Comparison of ENCODE assay signal across 8 cellular contexts in the genomic region with DNA sequence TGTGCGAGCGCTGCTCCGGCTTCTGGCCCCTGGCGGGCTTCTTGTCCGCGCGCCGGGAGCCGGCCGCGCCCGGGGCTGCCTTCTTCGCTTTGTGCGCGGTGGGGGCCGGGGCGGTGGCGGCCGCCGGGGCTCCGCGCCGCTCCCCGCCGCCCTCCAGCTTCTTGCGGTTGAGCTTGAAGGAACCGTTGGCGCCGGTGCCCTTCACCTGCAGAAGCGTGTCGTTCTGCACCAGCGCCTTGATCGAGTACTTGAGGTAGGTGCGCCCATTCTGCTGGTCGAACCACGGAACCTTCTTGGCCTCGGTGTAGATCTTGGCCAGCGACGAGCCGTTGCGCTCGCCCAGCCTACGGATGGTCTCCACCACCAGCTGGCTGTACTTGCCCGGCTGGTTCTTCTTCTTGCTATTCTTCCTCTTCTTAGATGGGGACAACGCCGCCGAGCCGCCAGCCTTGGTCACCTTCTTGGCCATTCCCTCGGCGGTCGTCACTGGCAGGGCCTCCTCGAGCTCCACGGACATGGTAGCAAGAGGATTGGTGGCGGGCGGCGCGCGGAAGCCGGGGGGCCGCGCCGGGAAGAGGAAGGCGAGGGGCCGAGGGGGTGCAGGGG. TPM values are rescaled to one million over a fixed set of nuclear protein-coding genes. Genes with fewer than 3 reads are reported as not detected.
DNase-seq lines count a peak whose midpoint lies in the region; ATAC-seq lines count a peak whose summit lies in the region.

No MANE protein-coding gene starts in this region.

- H3K4me1 Mint-ChIP-seq in activated CD8-positive, alpha-beta memory T cell treated with anti-CD3 and anti-CD28 coated beads, Interleukin-2, amount 10 ng/mL, durations not matched to agents 7 days and 5 days = peaks cover 31% of the 10 kb centered on the region
- H3K4me1 Mint-ChIP-seq in naive thymus-derived CD4-positive, alpha-beta T cell = peaks cover 17 to 31% (median 24%) of the 10 kb centered on the region in 7 donors

- peaks cover 9 to 13% of the 10 kb centered on the region in 2 donors for H3K4me1 ChIP-seq in esophagus (ENCODE audit: control insufficient read depth in 2 of 2, insufficient read depth in 2 of 2, low read length in 1 of 2)
- H3K4me1 ChIP-seq in naive thymus-derived CD4-positive, alpha-beta T cell (ENCODE audit: control insufficient read depth in 2 of 2, insufficient read depth in 2 of 2, low read length in 2 of 2) = peaks cover 5 to 10% of the 10 kb centered on the region in 2 donors
- H3K4me1 ChIP-seq in aorta (ENCODE audit: control insufficient read depth in 1 of 2, insufficient read depth in 2 of 2, low read length in 2 of 2) = no peaks in the 10 kb centered on the region

- 1% methylated on average over 58 to 64 of the region's 64 CpGs for WGBS in esophagus, 2 donors
- WGBS in aorta, 2 donors = 0 to 1% methylated on average over 57 to 64 of the region's 64 CpGs

- H3K4me3 ChIP-seq in esophagus (ENCODE audit: low read depth in 1 of 2, low read length in 2 of 2) (peak overlapping the region; percentile 84 to 86), aorta (ENCODE audit: low read length in 2 of 2) (peak overlapping the region; percentile 75 to 84)
- H3K4me3 ChIP-seq in naive thymus-derived CD4-positive, alpha-beta T cell (ENCODE audit: low read length) = peak overlapping the region; percentile 81

- H3K27me3 ChIP-seq in esophagus (ENCODE audit: control insufficient read depth in 1 of 2, insufficient read depth in 2 of 2, low read length in 2 of 2) = no peaks in the 10 kb centered on the region
- H3K27me3 ChIP-seq in naive thymus-derived CD4-positive, alpha-beta T cell (ENCODE audit: control insufficient read depth in 2 of 2, insufficient read depth in 2 of 2, low read length in 2 of 2) = no peaks in the 10 kb centered on the region
- no peaks in the 10 kb centered on the region for H3K27me3 ChIP-seq in aorta (ENCODE audit: control insufficient read depth in 1 of 2, insufficient read depth in 2 of 2, low read length in 1 of 2)

- H3K27ac ChIP-seq in esophagus (ENCODE audit: low read depth in 2 of 2, low read length in 1 of 2) (peak overlapping the region; percentile 77 to 90), aorta (ENCODE audit: low read depth in 1 of 2, low read length in 2 of 2) (peak overlapping the region; percentile 53 to 72)
- peak overlapping the region; percentile 88 for H3K27ac ChIP-seq in naive thymus-derived CD4-positive, alpha-beta T cell (ENCODE audit: low read depth, low read length)

- H3K9me3 Mint-ChIP-seq in activated CD8-positive, alpha-beta memory T cell treated with anti-CD3 and anti-CD28 coated beads, Interleukin-2, amount 10 ng/mL, durations not matched to agents 7 days and 5 days (ENCODE audit: low read depth) = no peaks in the 10 kb centered on the region
- H3K9me3 Mint-ChIP-seq in naive thymus-derived CD4-positive, alpha-beta T cell = peaks cover 0 to 8% (median 0%) of the 10 kb centered on the region in 11 donors

- DNase-seq in EH (ENCODE audit: low read depth) (peak; percentile 29), HuH-7.5 (ENCODE audit: low spot score) (peak; percentile 50), aorta (peak; percentile 71 to 85), NCI-H1048 (lab: John Stamatoyannopoulos, UW) (no peak)
- DNase-seq in activated CD8-positive, alpha-beta memory T cell treated with anti-CD3 and anti-CD28 coated beads, Interleukin-2, amount 10 ng/mL, durations not matched to agents 7 days and 5 days = peak; percentile 66
- peak; percentile 22 to 52 (median 42) for DNase-seq in naive thymus-derived CD4-positive, alpha-beta T cell

- intact Hi-C loops in naive thymus-derived CD4-positive, alpha-beta T cell (cut with micrococcal nuclease) = loop anchor here (1.0 to 10.0 kb wide), 6 partner anchors 66 to 1263 kb away; partner anchors contain the start of genes CNBP (in 1 of the 2), COPG1 (in 1 of the 2), RAB43 (in 1 of the 2) and RPN1 (in 1 of the 2)
- intact Hi-C loops in aorta (cut with DNase I) = no loop called here

- no peaks in the 10 kb centered on the region for H3K36me3 ChIP-seq in esophagus (ENCODE audit: control insufficient read depth in 2 of 2, insufficient read depth in 2 of 2, low read length in 1 of 2)
- H3K36me3 ChIP-seq in naive thymus-derived CD4-positive, alpha-beta T cell (ENCODE audit: control insufficient read depth in 2 of 3, insufficient read depth in 3 of 3, low read length in 3 of 3) = peaks cover 0 to 6% (median 0%) of the 10 kb centered on the region in 3 experiments
- no peaks in the 10 kb centered on the region for H3K36me3 ChIP-seq in aorta (ENCODE audit: control insufficient read depth in 1 of 2, insufficient read depth in 2 of 2, low read length in 1 of 2)

- no peaks in the 10 kb centered on the region for H3K36me3 Mint-ChIP-seq in activated CD8-positive, alpha-beta memory T cell treated with anti-CD3 and anti-CD28 coated beads, Interleukin-2, amount 10 ng/mL, durations not matched to agents 7 days and 5 days
- peaks cover 0 to 4% (median 0%) of the 10 kb centered on the region in 5 donors for H3K36me3 Mint-ChIP-seq in naive thymus-derived CD4-positive, alpha-beta T cell

- peak; percentile 5 for ATAC-seq in activated CD8-positive, alpha-beta memory T cell treated with anti-CD3 and anti-CD28 coated beads, Interleukin-2, amount 10 ng/mL, durations not matched to agents 7 days and 5 days
- ATAC-seq in naive thymus-derived CD4-positive, alpha-beta T cell = peak; percentile 2
- ATAC-seq in aorta (ENCODE audit: low FRiP score) (peak; percentile 1), GM21515 (IDR thresholded peaks at IDR 0.05; ENCODE audit: unreplicated experiment) (no peak)

- peak overlapping the region; percentile 80 for H3K27ac Mint-ChIP-seq in activated CD8-positive, alpha-beta memory T cell treated with anti-CD3 and anti-CD28 coated beads, Interleukin-2, amount 10 ng/mL, durations not matched to agents 7 days and 5 days
- peak overlapping the region; percentile 80 to 97 (median 88) for H3K27ac Mint-ChIP-seq in naive thymus-derived CD4-positive, alpha-beta T cell

- H3K9me3 ChIP-seq in esophagus (ENCODE audit: control insufficient read depth in 2 of 2, insufficient read depth in 1 of 2, low read depth in 1 of 2, low read length in 1 of 2) (no peaks in the 10 kb centered on the region), aorta (ENCODE audit: control insufficient read depth, low read length) (no peaks in the 10 kb centered on the region)
- no peaks in the 10 kb centered on the region for H3K9me3 ChIP-seq in naive thymus-derived CD4-positive, alpha-beta T cell (ENCODE audit: control insufficient read depth in 2 of 3, low read length in 3 of 3)

- H3K27me3 Mint-ChIP-seq in activated CD8-positive, alpha-beta memory T cell treated with anti-CD3 and anti-CD28 coated beads, Interleukin-2, amount 10 ng/mL, durations not matched to agents 7 days and 5 days = no peaks in the 10 kb centered on the region
- peaks cover 0 to 2% (median 0%) of the 10 kb centered on the region in 5 donors for H3K27me3 Mint-ChIP-seq in naive thymus-derived CD4-positive, alpha-beta T cell

- H3K4me3 Mint-ChIP-seq in activated CD8-positive, alpha-beta memory T cell treated with anti-CD3 and anti-CD28 coated beads, Interleukin-2, amount 10 ng/mL, durations not matched to agents 7 days and 5 days = peak overlapping the region; percentile 88
- peak overlapping the region; percentile 84 to 98 (median 95) for H3K4me3 Mint-ChIP-seq in naive thymus-derived CD4-positive, alpha-beta T cell

- POLR2A ChIA-PET in naive thymus-derived CD4-positive, alpha-beta T cell (lab: Charles Lee) = interaction anchor here (0.6 to 10.2 kb wide), 48 partner anchors 9 to 1192 kb away, joined by 3 to 251 read pairs (median 5); partner anchors contain the start of genes ACAD9, CFAP92, CNBP and COPG1

- CTCF ChIA-PET in activated CD8-positive, alpha-beta memory T cell treated with anti-CD3 and anti-CD28 coated beads, Interleukin-2, amount 10 ng/mL, durations not matched to agents 7 days and 5 days (lab: Charles Lee) = interaction anchor here (0.8 to 4.0 kb wide), 25 partner anchors 7 to 437 kb away, joined by 3 to 25 read pairs (median 7); partner anchors contain the start of genes ACAD9, COPG1, HMCES and IFT122
- CTCF ChIA-PET in naive thymus-derived CD4-positive, alpha-beta T cell (lab: Charles Lee) = interaction anchor here (0.6 to 2.2 kb wide), 11 partner anchors 9 to 826 kb away, joined by 3 to 19 read pairs (median 4); partner anchors contain the start of gene HMCES

RNA-seq across cellular contexts. Expression of gene HMCES, which starts 36.8 kb away (rescaled TPM):
- total RNA-seq in activated CD8-positive, alpha-beta memory T cell treated with anti-CD3 and anti-CD28 coated beads, Interleukin-2, amount 10 ng/mL, durations not matched to agents 7 days and 5 days = 10 to 100 TPM; 43.4 to 52.1 TPM
- polyA plus RNA-seq in esophagus (10 to 100 TPM; 26.3 to 31.3 TPM), aorta (10 to 100 TPM; 29.6 to 30.0 TPM)
- 10 to 100 TPM; 45.7 to 56.4 (median 52.5) TPM for total RNA-seq in naive thymus-derived CD4-positive, alpha-beta T cell
- polyA plus RNA-seq in naive thymus-derived CD4-positive, alpha-beta T cell = 100 to 1,000 TPM in 1 of 2 donors, 10 to 100 TPM in 1; 85.3 to 135 TPM
- 10 to 100 TPM; 24.3 to 31.9 TPM for total RNA-seq in aorta

Comparison
In these comparisons a context has a peak if more than half of its experiments do, and no peak if none do; other contexts are left out.
1. intact Hi-C loops: an anchor here in naive thymus-derived CD4-positive, alpha-beta T cell (1.0 to 10.0 kb wide); none called in aorta.